20 cellular contexts compared by ENCODE assay signal in genomic region chr10:95035343-95036283, GRCh38. TPM values are rescaled to one million over a fixed set of nuclear protein-coding genes. Genes with fewer than 3 reads are reported as not detected.
"Had no signal": no experiment of that assay in that cellular context is flagged by ENCODE, and none has a peak within 500 bp of the region (broad histone marks: within the 10 kb centered on the region; RNA-seq: fewer than 3 reads in every experiment).

No MANE protein-coding gene starts in this region.

- H3K4me2 ChIP-seq: neural progenitor cell had no signal

- H2AFZ ChIP-seq: neural progenitor cell had no signal

- H3K27ac ChIP-seq: gastroesophageal sphincter, neural progenitor cell, pancreas, skin epidermis, thoracic aorta, uterus had no signal

- ATAC-seq: activated CD4-positive, CD25-positive, alpha-beta regulatory T cell treated with anti-CD3 and anti-CD28 coated beads, Interleukin-2, amount 50 U/mL, for 24 hours; activated CD8-positive, alpha-beta memory T cell treated with anti-CD3 and anti-CD28 coated beads, Interleukin-2, amount 10 ng/mL, durations not matched to agents 7 days and 5 days; activated naive CD4-positive, alpha-beta T cell treated with anti-CD3 and anti-CD28 coated beads, Interleukin-2, amount 50 U/mL, for 72 hours; gastroesophageal sphincter; pancreas; stimulated activated naive CD8-positive, alpha-beta T cell treated with anti-CD3 and anti-CD28 coated beads, Interleukin-15, amount 100 ng/mL, for 72 hours had no signal

- H3K4me1 ChIP-seq: gastroesophageal sphincter, neural progenitor cell, uterus had no signal

- H3K36me3 ChIP-seq: gastroesophageal sphincter, neural progenitor cell, pancreas, thoracic aorta, uterus had no signal

- H3K9me3 ChIP-seq: pancreas, thoracic aorta, uterus had no signal

- DNase-seq: activated CD4-positive, alpha-beta T cell treated with anti-CD3 and anti-CD28 coated beads, Interleukin-2, amount 50 U/mL, for 48 hours; activated CD8-positive, alpha-beta memory T cell treated with anti-CD3 and anti-CD28 coated beads, Interleukin-2, amount 10 ng/mL, durations not matched to agents 7 days and 5 days; activated effector memory CD4-positive, alpha-beta T cell treated with Interleukin-2 at 50 U/mL for 16 hours; activated T-cell treated with anti-CD3 and anti-CD28 coated beads, Interleukin-2, amount 50 U/mL, for 24 hours; amniotic stem cell; cortex of kidney; effector CD8-positive, alpha-beta T cell; midbrain; pancreas; stimulated activated CD4-positive, alpha-beta T cell treated with anti-CD3 and anti-CD28 coated beads, Interleukin-4, amount 100 ng/mL, for 4 hours; stimulated activated naive CD8-positive, alpha-beta T cell treated with anti-CD3 and anti-CD28 coated beads, Interleukin-15, amount 100 ng/mL, for 72 hours; uterus had no signal

- H3K9ac ChIP-seq: neural progenitor cell had no signal

- H3K4me3 ChIP-seq: gastroesophageal sphincter, neural progenitor cell, pancreas, skin epidermis, thoracic aorta, uterus had no signal

- H3K27me3 ChIP-seq: neural progenitor cell, pancreas, uterus had no signal

RNA-seq across cellular contexts. Expression of gene CYP2C8, which starts 33.7 kb away (rescaled TPM):
- total RNA-seq: activated CD8-positive, alpha-beta memory T cell treated with anti-CD3 and anti-CD28 coated beads, Interleukin-2, amount 10 ng/mL, durations not matched to agents 7 days and 5 days; activated naive CD4-positive, alpha-beta T cell treated with anti-CD3 and anti-CD28 coated beads, Interleukin-2, amount 50 U/mL, for 72 hours; gastroesophageal sphincter; lower leg skin; thoracic aorta had no signal
- polyA plus RNA-seq: fibroblast of lung had no signal
